ENCODE assay signal across 8 cellular contexts in the genomic region with DNA sequence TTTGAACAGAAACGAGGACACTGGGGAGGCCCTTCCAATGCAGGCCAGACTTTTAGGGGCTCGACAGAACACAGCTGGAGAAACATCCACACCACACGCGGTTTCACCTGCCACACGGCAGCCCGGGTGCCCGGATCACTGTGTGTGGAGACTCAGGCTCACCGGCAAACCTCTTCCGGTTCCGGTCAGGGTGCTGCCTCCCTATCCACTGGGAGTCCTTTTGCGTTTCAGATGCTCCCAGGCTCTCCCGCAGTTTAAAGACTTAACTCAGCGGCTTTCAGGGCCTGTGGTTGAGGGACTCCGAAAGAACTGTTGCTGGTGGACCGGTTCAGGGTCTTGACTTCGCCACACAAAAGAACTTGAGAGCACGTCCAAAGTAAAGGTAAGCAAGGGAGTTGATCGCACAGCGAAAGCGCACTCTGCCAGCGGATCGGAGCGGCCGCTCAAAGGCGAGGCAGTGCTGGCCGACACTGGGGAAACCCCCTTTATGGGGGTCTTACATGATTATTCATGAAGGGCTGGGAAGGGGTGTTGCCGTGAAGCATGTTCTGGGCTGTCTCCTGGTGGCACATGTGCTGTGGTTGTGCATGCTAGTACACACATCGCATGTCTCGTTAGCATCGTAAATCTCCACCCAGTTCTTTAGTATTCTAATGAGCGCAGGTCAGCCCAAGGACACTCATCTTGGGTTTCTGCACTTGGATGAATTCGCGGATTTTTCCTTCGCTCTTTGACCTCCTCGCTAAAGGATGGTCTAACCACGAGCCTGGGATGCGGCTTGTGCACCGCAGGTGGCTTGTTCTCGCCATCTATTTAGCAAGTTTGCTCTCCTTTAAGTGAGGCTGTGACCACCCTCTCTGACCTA.
DNase-seq lines count a peak whose midpoint lies in the region; ATAC-seq, FAIRE-seq and TF ChIP-seq lines count a peak whose summit lies in the region.

No MANE protein-coding gene starts in this region.

- POLR2A ChIA-PET in OCI-LY7 (lab: Charles Lee): no interaction called here

- H3K27me3 ChIP-seq in mesenchymal stem cell (ENCODE audit: control insufficient read depth in 1 of 2, insufficient read depth in 1 of 2, low read length in 2 of 2): peaks cover 0 to 7% of the 10 kb centered on the region in 2 experiments
- peaks cover 0 to 3% (median 0%) of the 10 kb centered on the region in 5 donors for H3K27me3 ChIP-seq in subcutaneous abdominal adipose tissue (ENCODE audit: control insufficient read depth in 5 of 5, insufficient read depth in 4 of 5, low read length in 5 of 5)
- H3K27me3 ChIP-seq in endodermal cell (ENCODE audit: control insufficient read depth, insufficient read depth, low read length, poor library complexity, severe bottlenecking): no peaks in the 10 kb centered on the region

- 89% methylated on average over 39 of the region's 39 CpGs for WGBS in mesenchymal stem cell
- 87 to 91% methylated on average over 27 to 39 of the region's 39 CpGs for WGBS in endodermal cell (ENCODE audit: insufficient coverage in 1 of 2, insufficient read length in 1 of 2), 2 experiments

- H3K27me3 Mint-ChIP-seq in endodermal cell (ENCODE audit: insufficient read depth): peaks cover 1% of the 10 kb centered on the region

- no peaks in the 10 kb centered on the region for H3K9me2 ChIP-seq in OCI-LY7 (ENCODE audit: insufficient read depth, low read length)

- no peaks in the 10 kb centered on the region for H3K79me1 ChIP-seq in mesenchymal stem cell (replicated peaks; ENCODE audit: low read length, poor library complexity, severe bottlenecking)

- peaks cover 4% of the 10 kb centered on the region for H3K4me1 ChIP-seq in OCI-LY7 (ENCODE audit: insufficient read depth, low read length, poor library complexity, severe bottlenecking)
- no peaks in the 10 kb centered on the region for H3K4me1 ChIP-seq in mesenchymal stem cell (ENCODE audit: control insufficient read depth, insufficient read depth, low read depth, low read length)
- H3K4me1 ChIP-seq in subcutaneous abdominal adipose tissue (ENCODE audit: control insufficient read depth in 5 of 5, insufficient read depth in 5 of 5, low read length in 5 of 5): peaks cover 0 to 20% (median 11%) of the 10 kb centered on the region in 5 donors
- no peaks in the 10 kb centered on the region for H3K4me1 ChIP-seq in endodermal cell (ENCODE audit: control insufficient read depth, insufficient read depth, low read length)

- peak overlapping the region; percentile 79 for H2AFZ ChIP-seq in OCI-LY7 (ENCODE audit: low read length)
- H2AFZ ChIP-seq in mesenchymal stem cell (ENCODE audit: low read depth, low read length): no peak overlapping the region

- ATAC-seq in GM18498 (IDR thresholded peaks at IDR 0.05; ENCODE audit: unreplicated experiment): peak; percentile 74

- peaks cover 3% of the 10 kb centered on the region for H3K4me1 Mint-ChIP-seq in endodermal cell

- peak; percentile 6 for DNase-seq in OCI-LY7 (ENCODE audit: low spot score)
- peak; percentile 5 for DNase-seq in astrocyte of the cerebellum (ENCODE audit: low read depth)
- DNase-seq in mesenchymal stem cell: no peak
- no peak for DNase-seq in endodermal cell
- DNase-seq in NCI-H2171 treated with DMSO at 0.1 percent for 48 hours (lab: John Stamatoyannopoulos, UW): no peak
- DNase-seq in D721Med (ENCODE audit: insufficient read length, low spot score): no peak

- no peak overlapping the region for H2BK5ac ChIP-seq in mesenchymal stem cell (ENCODE audit: low read depth, low read length, poor library complexity, severe bottlenecking)

- H3K36me3 ChIP-seq in OCI-LY7 (ENCODE audit: insufficient read depth, low read length) (no peaks in the 10 kb centered on the region), mesenchymal stem cell (ENCODE audit: control insufficient read depth in 1 of 2, insufficient read depth in 2 of 2, low read depth in 1 of 2, low read length in 2 of 2) (no peaks in the 10 kb centered on the region), subcutaneous abdominal adipose tissue (ENCODE audit: control insufficient read depth in 5 of 5, insufficient read depth in 5 of 5, low read length in 5 of 5) (no peaks in the 10 kb centered on the region), endodermal cell (ENCODE audit: control insufficient read depth, insufficient read depth, low read length) (no peaks in the 10 kb centered on the region)

- no peak overlapping the region for H4K91ac ChIP-seq in mesenchymal stem cell (ENCODE audit: low read length)

- H3K9ac ChIP-seq in mesenchymal stem cell (ENCODE audit: low read length) (peak overlapping the region; percentile 31), subcutaneous abdominal adipose tissue (ENCODE audit: low read length in 5 of 5) (peak overlapping the region in 1 of 5 donors; percentile 32), endodermal cell (ENCODE audit: extremely low read depth, low read length, poor library complexity, severe bottlenecking) (no peak overlapping the region)

- no peaks in the 10 kb centered on the region for H3K79me2 ChIP-seq in OCI-LY7 (ENCODE audit: insufficient read depth, low read depth, low read length)

- H3K18ac ChIP-seq in mesenchymal stem cell (ENCODE audit: low read depth in 1 of 2, low read length in 2 of 2): no peak overlapping the region

- no peak overlapping the region for H4K8ac ChIP-seq in mesenchymal stem cell (ENCODE audit: low read length)

- H3K36me3 Mint-ChIP-seq in endodermal cell (ENCODE audit: low read depth): no peaks in the 10 kb centered on the region

- TF ChIP-seq CTCF in OCI-LY7 (conservative IDR thresholded peaks at IDR 0.05; ENCODE audit: low read length): no peak
- TF ChIP-seq CTCF in astrocyte of the cerebellum (IDR thresholded peaks at IDR 0.05; ENCODE audit: low read depth, low read length, missing control alignments): no peak
- TF ChIP-seq CTCF in endodermal cell (conservative IDR thresholded peaks at IDR 0.05): no peak
- TF ChIP-seq CTCF in D721Med (IDR thresholded peaks at IDR 0.05; ENCODE audit: insufficient read depth, missing control alignments): no peak

- no peak overlapping the region for H3K23ac ChIP-seq in mesenchymal stem cell (ENCODE audit: low read length in 2 of 2)

- H3K4me3 Mint-ChIP-seq in endodermal cell: no peak overlapping the region

- no peak overlapping the region for H3K27ac Mint-ChIP-seq in endodermal cell

- intact Hi-C loops in OCI-LY7 (cut with micrococcal nuclease; ENCODE audit: unreplicated experiment): no loop called here

- H2AK5ac ChIP-seq in mesenchymal stem cell (ENCODE audit: low read length, severe bottlenecking): no peak overlapping the region

- H3K14ac ChIP-seq in mesenchymal stem cell (ENCODE audit: low read length in 2 of 2): no peak overlapping the region

- no peak overlapping the region for H2BK12ac ChIP-seq in mesenchymal stem cell (ENCODE audit: low read length in 2 of 2)

- H3K9me3 Mint-ChIP-seq in endodermal cell: no peaks in the 10 kb centered on the region

- no peaks in the 10 kb centered on the region for H4K20me1 ChIP-seq in OCI-LY7 (ENCODE audit: insufficient read depth, low read length)

- BruUV-seq in OCI-LY7 (replicated peaks; lab: Mats Ljungman, UMichigan): no TSS peak

- no peak overlapping the region for H2BK15ac ChIP-seq in mesenchymal stem cell (ENCODE audit: low read depth, poor library complexity, severe bottlenecking)

- in situ Hi-C loops in astrocyte of the cerebellum (cut with HindIII; ENCODE audit: low sequenced_read_pairs): no loop called here

- peak overlapping the region; percentile 14 for H3K4me3 ChIP-seq in OCI-LY7 (ENCODE audit: low read depth, low read length, poor library complexity, severe bottlenecking)
- peak overlapping the region; percentile 1 for H3K4me3 ChIP-seq in astrocyte of the cerebellum (ENCODE audit: low read depth, low read length)
- H3K4me3 ChIP-seq in mesenchymal stem cell (ENCODE audit: insufficient read depth in 1 of 2, low read depth in 1 of 2, low read length in 2 of 2): peak overlapping the region in 1 of 2 experiments; percentile 65
- peak overlapping the region; percentile 26 to 57 (median 46) for H3K4me3 ChIP-seq in subcutaneous abdominal adipose tissue (ENCODE audit: low read depth in 1 of 5, low read length in 5 of 5)
- no peak overlapping the region for H3K4me3 ChIP-seq in endodermal cell (ENCODE audit: low read length)

- no peak overlapping the region for H3K4ac ChIP-seq in mesenchymal stem cell (ENCODE audit: low read depth in 1 of 2, low read length in 2 of 2)

- FAIRE-seq in D721Med (lab: Jason Lieb, UNC): no peak

- H3K9me3 ChIP-seq in OCI-LY7 (ENCODE audit: low read length) (no peaks in the 10 kb centered on the region), mesenchymal stem cell (ENCODE audit: control insufficient read depth, low read length) (no peaks in the 10 kb centered on the region), subcutaneous abdominal adipose tissue (ENCODE audit: control insufficient read depth in 5 of 5, low read length in 5 of 5) (no peaks in the 10 kb centered on the region), endodermal cell (ENCODE audit: control insufficient read depth, low read length) (peaks cover 4% of the 10 kb centered on the region)

- H3K4me2 ChIP-seq in OCI-LY7 (ENCODE audit: low read length): peak overlapping the region; percentile 49
- no peak overlapping the region for H3K4me2 ChIP-seq in mesenchymal stem cell (ENCODE audit: low read length, poor library complexity, severe bottlenecking)

- no peak overlapping the region for H2BK120ac ChIP-seq in mesenchymal stem cell (ENCODE audit: low read depth, low read length)

- CTCF ChIA-PET in OCI-LY7 (lab: Charles Lee; ENCODE audit: unreplicated experiment): no interaction called here

- H3K27ac ChIP-seq in OCI-LY7 (ENCODE audit: low read depth, low read length, poor library complexity, severe bottlenecking) (no peak overlapping the region), mesenchymal stem cell (ENCODE audit: low read length, poor library complexity, severe bottlenecking) (no peak overlapping the region), subcutaneous abdominal adipose tissue (ENCODE audit: low read depth, low read length) (no peak overlapping the region), endodermal cell (ENCODE audit: low read depth, low read length) (no peak overlapping the region)

Comparison
In these comparisons a context has a peak if more than half of its experiments do, and no peak if none do; other contexts are left out.
1. DNase-seq: peak in OCI-LY7 (single experiment) and astrocyte of the cerebellum (single experiment); none in mesenchymal stem cell (single experiment), endodermal cell (single experiment), NCI-H2171 treated with DMSO at 0.1 percent for 48 hours (single experiment) and D721Med (single experiment).